12 cellular contexts compared by ENCODE assay signal in the genomic region with DNA sequence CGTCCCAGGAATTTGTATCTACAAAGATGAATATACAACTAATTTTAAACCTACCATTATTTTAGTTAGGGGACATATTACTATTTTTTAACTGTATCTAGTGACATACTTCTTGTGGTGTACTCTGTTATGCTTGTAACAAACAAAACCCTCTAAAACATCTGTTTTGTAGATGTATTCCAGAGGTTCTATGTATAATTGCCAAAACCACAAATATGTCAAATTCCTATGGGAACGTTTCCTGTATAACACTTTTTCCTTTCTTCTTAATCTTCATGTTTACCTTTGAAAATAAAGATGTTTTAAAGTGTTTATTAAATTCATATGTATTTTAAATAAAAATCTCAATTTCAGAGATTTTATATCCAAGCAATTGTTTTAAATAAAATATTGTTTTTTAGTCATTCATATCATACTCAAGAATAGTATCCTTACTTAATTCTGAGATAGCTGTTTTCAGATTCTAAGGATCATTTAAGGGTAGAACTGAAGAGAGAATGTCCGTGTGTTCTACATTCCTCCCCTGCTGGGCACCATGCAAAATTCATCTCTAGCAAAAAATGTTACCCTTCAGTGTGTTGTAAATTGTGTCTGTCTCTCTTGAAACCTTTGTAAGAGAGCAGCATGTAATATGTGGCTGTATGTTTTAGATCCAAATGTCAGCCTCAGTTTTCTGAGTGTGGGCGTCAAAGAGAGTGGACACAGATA.
"Had no signal": no experiment of that assay in that cellular context is flagged by ENCODE, and none has a peak within 500 bp of the region (broad histone marks: within the 10 kb centered on the region; RNA-seq: fewer than 3 reads in every experiment).

No MANE protein-coding gene starts in this region.

- H3K27ac ChIP-seq: colonic mucosa had no signal

- FAIRE-seq: bronchial epithelial cell had no signal

- H3K4me1 Mint-ChIP-seq: activated naive CD4-positive, alpha-beta T cell treated with anti-CD3 and anti-CD28 coated beads, Interleukin-2, amount 10 ng/mL, durations not matched to agents 7 days and 5 days; natural killer cell had no signal

- H3K27me3 Mint-ChIP-seq: activated naive CD4-positive, alpha-beta T cell treated with anti-CD3 and anti-CD28 coated beads, Interleukin-2, amount 10 ng/mL, durations not matched to agents 7 days and 5 days had no signal

- H3K27ac Mint-ChIP-seq: activated naive CD4-positive, alpha-beta T cell treated with anti-CD3 and anti-CD28 coated beads, Interleukin-2, amount 10 ng/mL, durations not matched to agents 7 days and 5 days; activated T-helper 2 cell treated with anti-CD3 and anti-CD28 coated beads, Interferon-gamma antibody, Interleukin-2, Interleukin-4, amounts not matched to agents 10 μg/mL and 5 μg/mL and 100 μg/mL, durations not matched to agents 14 hours and 24 hours and 36 hours; natural killer cell had no signal

- H3K27me3 ChIP-seq: colonic mucosa had no signal

- H3K9me3 ChIP-seq: colonic mucosa had no signal

- H3K36me3 Mint-ChIP-seq: activated naive CD4-positive, alpha-beta T cell treated with anti-CD3 and anti-CD28 coated beads, Interleukin-2, amount 10 ng/mL, durations not matched to agents 7 days and 5 days; natural killer cell had no signal

- H3K36me3 ChIP-seq: colonic mucosa had no signal

- H3K4me1 ChIP-seq: colonic mucosa had no signal

- H3K9me3 Mint-ChIP-seq: activated naive CD4-positive, alpha-beta T cell treated with anti-CD3 and anti-CD28 coated beads, Interleukin-2, amount 10 ng/mL, durations not matched to agents 7 days and 5 days; activated T-helper 2 cell treated with anti-CD3 and anti-CD28 coated beads, Interferon-gamma antibody, Interleukin-2, Interleukin-4, amounts not matched to agents 10 μg/mL and 5 μg/mL and 100 μg/mL, durations not matched to agents 14 hours and 24 hours and 36 hours; natural killer cell had no signal

- H3K4me3 Mint-ChIP-seq: activated naive CD4-positive, alpha-beta T cell treated with anti-CD3 and anti-CD28 coated beads, Interleukin-2, amount 10 ng/mL, durations not matched to agents 7 days and 5 days; natural killer cell had no signal

- DNase-seq: activated naive CD4-positive, alpha-beta T cell treated with anti-CD3 and anti-CD28 coated beads, Interleukin-2, amount 10 ng/mL, durations not matched to agents 7 days and 5 days; amniotic stem cell; colonic mucosa; left colon; natural killer cell; nucleus accumbens; stimulated activated CD4-positive, alpha-beta T cell treated with anti-CD3 and anti-CD28 coated beads, Interleukin-2, amount 100 ng/mL, for 48 hours; stimulated activated naive CD4-positive, alpha-beta T cell treated with Interleukin-2 at 50 U/mL for 16 hours; T-helper 2 cell; trophoblast cell had no signal

- H3K4me3 ChIP-seq: colonic mucosa had no signal
